17 cellular contexts compared by ENCODE assay signal in genomic region chr2:241798081-241798630, GRCh38. TPM values are rescaled to one million over a fixed set of nuclear protein-coding genes. Genes with fewer than 3 reads are reported as not detected.
DNase-seq lines count a peak whose midpoint lies in the region; ATAC-seq and TF ChIP-seq lines count a peak whose summit lies in the region.
"Had no signal": no experiment of that assay in that cellular context is flagged by ENCODE, and none has a peak within 500 bp of the region (broad histone marks: within the 10 kb centered on the region; RNA-seq: fewer than 3 reads in every experiment).

No MANE protein-coding gene starts in this region.

- H3K4me3 ChIP-seq in NB4 (ENCODE audit: low read depth, low read length) = no peak overlapping the region
- H3K4me3 ChIP-seq in right atrium auricular region = no peak overlapping the region
- no peak overlapping the region for H3K4me3 ChIP-seq in upper lobe of right lung
- H3K4me3 ChIP-seq: tibial nerve had no signal

- ATAC-seq in activated T-cell treated with anti-CD3 and anti-CD28 coated beads, Interleukin-2, amount 50 U/mL, for 4 hours = no peak
- no peak for ATAC-seq in upper lobe of right lung

- no peak overlapping the region for H3K27ac ChIP-seq in right atrium auricular region
- no peak overlapping the region for H3K27ac ChIP-seq in upper lobe of right lung
- H3K27ac ChIP-seq: tibial nerve had no signal

- H3K27me3 ChIP-seq in right atrium auricular region (no peaks in the 10 kb centered on the region), upper lobe of right lung (peaks cover 6% of the 10 kb centered on the region)

- H3K4me1 ChIP-seq in right atrium auricular region = peaks cover 0 to 3% of the 10 kb centered on the region in 2 donors
- H3K4me1 ChIP-seq in upper lobe of right lung = no peaks in the 10 kb centered on the region

- H3K9me3 ChIP-seq in right atrium auricular region = no peaks in the 10 kb centered on the region
- H3K9me3 ChIP-seq in upper lobe of right lung = no peaks in the 10 kb centered on the region
- H3K9me3 ChIP-seq: tibial nerve had no signal

- DNase-seq in activated T-cell treated with anti-CD3 and anti-CD28 coated beads, Interleukin-2, amount 50 U/mL, for 4 hours = peak; percentile 4
- no peak for DNase-seq in activated T-cell treated with anti-CD3 and anti-CD28 coated beads, Interleukin-2, amount 50 U/mL, for 24 hours
- DNase-seq in NB4 (ENCODE audit: low read depth) (peak; percentile 42), right atrium auricular region (ENCODE audit: low spot score) (peak; percentile 42), upper lobe of right lung (peak; percentile 53), SKM-1 (lab: John Stamatoyannopoulos, UW; ENCODE audit: unreplicated experiment) (no peak), NCI-H345 (lab: John Stamatoyannopoulos, UW) (no peak), inferior parietal cortex (ENCODE audit: extremely low spot score) (no peak)
- DNase-seq: AML-193; NCI-H1105 treated with DMSO at 0.1 percent for 48 hours; NCI-H510A treated with DMSO at 0.1 percent for 48 hours; occipital lobe; stimulated activated CD4-positive, alpha-beta T cell treated with anti-CD3 and anti-CD28 coated beads, Interleukin-15, amount 100 ng/mL, for 24 hours; T-helper 9 cell had no signal

- H3K36me3 ChIP-seq in right atrium auricular region (no peaks in the 10 kb centered on the region), upper lobe of right lung (no peaks in the 10 kb centered on the region)
- H3K36me3 ChIP-seq: tibial nerve had no signal

- H3K36me3 Mint-ChIP-seq in activated T-cell treated with anti-CD3 and anti-CD28 coated beads, Interleukin-2, amount 50 U/mL, for 4 hours (ENCODE audit: insufficient read depth) = no peaks in the 10 kb centered on the region
- no peaks in the 10 kb centered on the region for H3K36me3 Mint-ChIP-seq in activated T-cell treated with anti-CD3 and anti-CD28 coated beads, Interleukin-2, amount 50 U/mL, for 24 hours (ENCODE audit: low read depth)

- no peaks in the 10 kb centered on the region for H3K9me3 Mint-ChIP-seq in activated T-cell treated with anti-CD3 and anti-CD28 coated beads, Interleukin-2, amount 50 U/mL, for 4 hours
- no peaks in the 10 kb centered on the region for H3K9me3 Mint-ChIP-seq in activated T-cell treated with anti-CD3 and anti-CD28 coated beads, Interleukin-2, amount 50 U/mL, for 24 hours

- intact Hi-C loops in upper lobe of right lung (cut with DNase I) = no loop called here

- TF ChIP-seq POLR2A in NB4 (IDR thresholded peaks at IDR 0.05; ENCODE audit: extremely low read depth, insufficient read length) = no peak

- H3K27me3 Mint-ChIP-seq in activated T-cell treated with anti-CD3 and anti-CD28 coated beads, Interleukin-2, amount 50 U/mL, for 4 hours (ENCODE audit: low read depth) = peaks cover 3% of the 10 kb centered on the region
- no peaks in the 10 kb centered on the region for H3K27me3 Mint-ChIP-seq in activated T-cell treated with anti-CD3 and anti-CD28 coated beads, Interleukin-2, amount 50 U/mL, for 24 hours

- no peak overlapping the region for H3K27ac Mint-ChIP-seq in activated T-cell treated with anti-CD3 and anti-CD28 coated beads, Interleukin-2, amount 50 U/mL, for 24 hours

- no peak for TF ChIP-seq CTCF in NB4 (IDR thresholded peaks at IDR 0.05; ENCODE audit: low read depth, low read length)
- TF ChIP-seq CTCF in right atrium auricular region (IDR thresholded peaks at IDR 0.05) = no peak
- no peak for TF ChIP-seq CTCF in upper lobe of right lung (IDR thresholded peaks at IDR 0.05)

- no peak overlapping the region for H3K4me3 Mint-ChIP-seq in activated T-cell treated with anti-CD3 and anti-CD28 coated beads, Interleukin-2, amount 50 U/mL, for 4 hours
- no peak overlapping the region for H3K4me3 Mint-ChIP-seq in activated T-cell treated with anti-CD3 and anti-CD28 coated beads, Interleukin-2, amount 50 U/mL, for 24 hours

- H3K4me1 Mint-ChIP-seq in activated T-cell treated with anti-CD3 and anti-CD28 coated beads, Interleukin-2, amount 50 U/mL, for 4 hours (ENCODE audit: low read depth) = no peaks in the 10 kb centered on the region
- no peaks in the 10 kb centered on the region for H3K4me1 Mint-ChIP-seq in activated T-cell treated with anti-CD3 and anti-CD28 coated beads, Interleukin-2, amount 50 U/mL, for 24 hours (ENCODE audit: low read depth)

RNA-seq across cellular contexts. Expression of gene NEU4, which starts 10.8 kb away (rescaled TPM):
- under 1 TPM in 1 of 3 donors, not detected in 2; 0.65 TPM for total RNA-seq in activated T-cell treated with anti-CD3 and anti-CD28 coated beads, Interleukin-2, amount 50 U/mL, for 4 hours
- total RNA-seq in right atrium auricular region = under 1 TPM in 1 of 2 donors, not detected in 1; 0.31 TPM
- total RNA-seq in upper lobe of right lung = 0.23 TPM
- total RNA-seq: fibroblast of lung had no signal

RNA-seq across cellular contexts. Expression of gene GAL3ST2, which starts 21.5 kb away (rescaled TPM):
- under 1 TPM in 2 of 3 donors, not detected in 1; 0.23 to 0.33 TPM for total RNA-seq in activated T-cell treated with anti-CD3 and anti-CD28 coated beads, Interleukin-2, amount 50 U/mL, for 4 hours
- 1 to 10 TPM in 1 of 2 donors, under 1 TPM in 1; 0.56 to 1.1 TPM for total RNA-seq in right atrium auricular region
- total RNA-seq in upper lobe of right lung = not detected
- total RNA-seq: mesenteric fat pad had no signal

Comparison
In these comparisons a context has a peak if more than half of its experiments do, and no peak if none do; other contexts are left out.
1. DNase-seq: peak in activated T-cell treated with anti-CD3 and anti-CD28 coated beads, Interleukin-2, amount 50 U/mL, for 4 hours (single experiment), NB4 (single experiment), right atrium auricular region (single experiment) and upper lobe of right lung (single experiment); none in activated T-cell treated with anti-CD3 and anti-CD28 coated beads, Interleukin-2, amount 50 U/mL, for 24 hours (single experiment), SKM-1 (single experiment), NCI-H345 (single experiment) and inferior parietal cortex (single experiment).